ENCODE assay signal across 20 cellular contexts in genomic region chr2:61900246-61900645, GRCh38. TPM values are rescaled to one million over a fixed set of nuclear protein-coding genes. Genes with fewer than 3 reads are reported as not detected.
DNase-seq lines count a peak whose midpoint lies in the region; ATAC-seq, FAIRE-seq and TF ChIP-seq lines count a peak whose summit lies in the region.
"Had no signal": no experiment of that assay in that cellular context is flagged by ENCODE, and none has a peak within 500 bp of the region (broad histone marks: within the 10 kb centered on the region; RNA-seq: fewer than 3 reads in every experiment).

No MANE protein-coding gene starts in this region.

- H3K79me2 ChIP-seq in Loucy (ENCODE audit: insufficient read depth, low read length) (no peaks in the 10 kb centered on the region), GM23248 (ENCODE audit: insufficient read depth) (peaks cover 6% of the 10 kb centered on the region; the same call in 1 of the 2 replicates)

- H3K9me2 ChIP-seq in Loucy (replicated peaks; ENCODE audit: low read depth, low read length) (no peaks in the 10 kb centered on the region), GM23248 (ENCODE audit: insufficient read depth) (no peaks in the 10 kb centered on the region)

- H3K4me2 ChIP-seq in Loucy (ENCODE audit: low read depth, low read length, poor library complexity, severe bottlenecking) (no peak overlapping the region), GM23248 (ENCODE audit: unreplicated experiment) (no peak overlapping the region)
- H3K4me2 ChIP-seq: BLaER1 had no signal

- 65% methylated on average over 2 of the region's 2 CpGs for WGBS in esophagus muscularis mucosa
- 69 to 77% methylated on average over 2 of the region's 2 CpGs for WGBS in GM23248 (ENCODE audit: low coverage in 1 of 2, low lambda C conversion rate in 2 of 2, missing lambda C conversion rate in 2 of 2), 2 experiments

- no peaks in the 10 kb centered on the region for H3K9me3 Mint-ChIP-seq in activated CD4-positive, alpha-beta T cell treated with anti-CD3 and anti-CD28 coated beads, Interleukin-2, amount 10 ng/mL, durations not matched to agents 7 days and 5 days
- H3K9me3 Mint-ChIP-seq: CD14-positive monocyte; CD4-positive, alpha-beta memory T cell; H9; IgD-negative memory B cell had no signal

- H3K9ac ChIP-seq in Loucy (ENCODE audit: low read depth, low read length, poor library complexity, severe bottlenecking) = no peak overlapping the region
- no peak overlapping the region for H3K9ac ChIP-seq in GM23248
- H3K9ac ChIP-seq: BLaER1 had no signal

- no peak for DNase-seq in H54 (ENCODE audit: insufficient read length, low spot score)
- peak; percentile 85 for DNase-seq in amniotic epithelial cell (ENCODE audit: low read depth)
- DNase-seq in esophagus muscularis mucosa (ENCODE audit: extremely low spot score) = peak; percentile 8
- no peak for DNase-seq in activated CD4-positive, alpha-beta T cell treated with anti-CD3 and anti-CD28 coated beads, Interleukin-2, amount 10 ng/mL, durations not matched to agents 7 days and 5 days
- no peak for DNase-seq in GM23248
- DNase-seq in iPS-NIHi7 (ENCODE audit: extremely low spot score) = no peak
- DNase-seq: 8988T; CD4-positive, alpha-beta memory T cell; DMS153; DMS79; GDM1; GOT3; H9 had no signal

- H3F3A ChIP-seq in Loucy (ENCODE audit: low read depth) = no peaks in the 10 kb centered on the region
- no peaks in the 10 kb centered on the region for H3F3A ChIP-seq in GM23248 (ENCODE audit: insufficient read depth)

- H4K20me1 ChIP-seq in Loucy (ENCODE audit: insufficient read depth, low read length, poor library complexity, severe bottlenecking) = no peaks in the 10 kb centered on the region
- H4K20me1 ChIP-seq in GM23248 (ENCODE audit: insufficient read depth) = no peaks in the 10 kb centered on the region
- H4K20me1 ChIP-seq: BLaER1 had no signal

- in situ Hi-C loops in GM23248 (cut with MboI) = no loop called here

- H2AFZ ChIP-seq in Loucy (ENCODE audit: low read length) (peak overlapping the region; percentile 70), GM23248 (no peak overlapping the region)

- POLR2A ChIA-PET in activated CD4-positive, alpha-beta T cell treated with anti-CD3 and anti-CD28 coated beads, Interleukin-2, amount 10 ng/mL, durations not matched to agents 7 days and 5 days (lab: Charles Lee) = no interaction called here

- TF ChIP-seq POLR2A in H54 (IDR thresholded peaks at IDR 0.05; ENCODE audit: low read depth, low read length) (no peak), esophagus muscularis mucosa (IDR thresholded peaks at IDR 0.05; ENCODE audit: low read depth) (no peak)

- CTCF ChIA-PET in activated CD4-positive, alpha-beta T cell treated with anti-CD3 and anti-CD28 coated beads, Interleukin-2, amount 10 ng/mL, durations not matched to agents 7 days and 5 days (lab: Charles Lee) = no interaction called here

- H3K4me1 ChIP-seq in Loucy (ENCODE audit: insufficient read depth, low read length, poor library complexity, severe bottlenecking) (peaks cover 4% of the 10 kb centered on the region), esophagus muscularis mucosa (peaks cover 0 to 7% (median 5%) of the 10 kb centered on the region in 4 donors), GM23248 (ENCODE audit: insufficient read depth) (no peaks in the 10 kb centered on the region)

- no peak for TF ChIP-seq EP300 in esophagus muscularis mucosa (IDR thresholded peaks at IDR 0.05)

- no peaks in the 10 kb centered on the region for H3K36me3 ChIP-seq in Loucy (ENCODE audit: insufficient read depth, low read length)
- no peaks in the 10 kb centered on the region for H3K36me3 ChIP-seq in esophagus muscularis mucosa
- H3K36me3 ChIP-seq in GM23248 (ENCODE audit: low read depth) = no peaks in the 10 kb centered on the region
- H3K36me3 ChIP-seq: BLaER1 had no signal

- H3K27me3 ChIP-seq in Loucy (ENCODE audit: insufficient read depth, low read length, poor library complexity, severe bottlenecking) (no peaks in the 10 kb centered on the region), esophagus muscularis mucosa (no peaks in the 10 kb centered on the region), GM23248 (replicated peaks; ENCODE audit: insufficient read depth) (no peaks in the 10 kb centered on the region)
- H3K27me3 ChIP-seq: BLaER1 had no signal

- H3K4me3 ChIP-seq in Loucy (ENCODE audit: low read length, poor library complexity, severe bottlenecking) = no peak overlapping the region
- H3K4me3 ChIP-seq in esophagus muscularis mucosa = no peak overlapping the region
- no peak overlapping the region for H3K4me3 ChIP-seq in GM23248
- H3K4me3 ChIP-seq: BLaER1 had no signal

- intact Hi-C loops in esophagus muscularis mucosa (cut with DNase I) = no loop called here

- H3K27ac ChIP-seq in esophagus muscularis mucosa (replicated peaks in 1 of 4) (no peak overlapping the region), GM23248 (no peak overlapping the region)
- H3K27ac ChIP-seq: BLaER1, HL-60 had no signal

- H3K36me3 Mint-ChIP-seq in activated CD4-positive, alpha-beta T cell treated with anti-CD3 and anti-CD28 coated beads, Interleukin-2, amount 10 ng/mL, durations not matched to agents 7 days and 5 days (ENCODE audit: low read depth) = no peaks in the 10 kb centered on the region
- H3K36me3 Mint-ChIP-seq: CD14-positive monocyte; CD4-positive, alpha-beta memory T cell; IgD-negative memory B cell had no signal

- no peak overlapping the region for H3K27ac Mint-ChIP-seq in activated CD4-positive, alpha-beta T cell treated with anti-CD3 and anti-CD28 coated beads, Interleukin-2, amount 10 ng/mL, durations not matched to agents 7 days and 5 days
- H3K27ac Mint-ChIP-seq: CD14-positive monocyte, H9 had no signal

- H3K27me3 Mint-ChIP-seq in activated CD4-positive, alpha-beta T cell treated with anti-CD3 and anti-CD28 coated beads, Interleukin-2, amount 10 ng/mL, durations not matched to agents 7 days and 5 days = no peaks in the 10 kb centered on the region
- H3K27me3 Mint-ChIP-seq: CD4-positive, alpha-beta memory T cell; IgD-negative memory B cell had no signal

- TF ChIP-seq CTCF in Loucy (conservative IDR thresholded peaks at IDR 0.05; ENCODE audit: low read length) (no peak), esophagus muscularis mucosa (IDR thresholded peaks at IDR 0.05) (no peak)

- no peak overlapping the region for H3K4me3 Mint-ChIP-seq in activated CD4-positive, alpha-beta T cell treated with anti-CD3 and anti-CD28 coated beads, Interleukin-2, amount 10 ng/mL, durations not matched to agents 7 days and 5 days
- H3K4me3 Mint-ChIP-seq: CD14-positive monocyte; CD4-positive, alpha-beta memory T cell; H9 had no signal

- H3K9me3 ChIP-seq in Loucy (ENCODE audit: insufficient read depth, low read depth, low read length) (no peaks in the 10 kb centered on the region), esophagus muscularis mucosa (no peaks in the 10 kb centered on the region), GM23248 (ENCODE audit: low read depth) (no peaks in the 10 kb centered on the region)
- H3K9me3 ChIP-seq: BLaER1 had no signal

- H3K4me1 Mint-ChIP-seq in activated CD4-positive, alpha-beta T cell treated with anti-CD3 and anti-CD28 coated beads, Interleukin-2, amount 10 ng/mL, durations not matched to agents 7 days and 5 days = peaks cover 7% of the 10 kb centered on the region

- no peak for ATAC-seq in HG03442 (IDR thresholded peaks at IDR 0.05; ENCODE audit: unreplicated experiment)

- peak; percentile 45 for FAIRE-seq in H54 (lab: Jason Lieb, UNC)
- FAIRE-seq: GM12892 had no signal

RNA-seq across cellular contexts. Expression of gene COMMD1, which starts 5.2 kb away (rescaled TPM):
- 10 to 100 TPM; 25.1 to 42.4 (median 37.2) TPM for total RNA-seq in esophagus muscularis mucosa
- total RNA-seq in activated CD4-positive, alpha-beta T cell treated with anti-CD3 and anti-CD28 coated beads, Interleukin-2, amount 10 ng/mL, durations not matched to agents 7 days and 5 days = 10 to 100 TPM; 29.1 to 30.6 TPM
- total RNA-seq in GM23248 (2014; rRNA removed; shearing (Covaris generic)) = 37.4 and 40.5 TPM in 2 replicates
- polyA plus RNA-seq in GM23248 (2016; fragmentation: Nextera tagmentation; extraction: Ambion mirVana) = 71.9 and 74.2 TPM in 2 replicates

RNA-seq across cellular contexts. Expression of gene CCT4, which starts 11.8 kb away (rescaled TPM):
- 10 to 100 TPM; 74.4 to 86.8 (median 79.5) TPM for total RNA-seq in esophagus muscularis mucosa
- total RNA-seq in activated CD4-positive, alpha-beta T cell treated with anti-CD3 and anti-CD28 coated beads, Interleukin-2, amount 10 ng/mL, durations not matched to agents 7 days and 5 days = 100 to 1,000 TPM; 136 to 138 TPM
- 126 and 129 TPM in 2 replicates for total RNA-seq in GM23248 (2014; rRNA removed; shearing (Covaris generic))
- polyA plus RNA-seq in GM23248 (2016; fragmentation: Nextera tagmentation; extraction: Ambion mirVana) = 122 and 124 TPM in 2 replicates

RNA-seq across cellular contexts. Expression of gene FAM161A, which starts 46.4 kb away (rescaled TPM):
- 1 to 10 TPM in 3 of 4 donors, under 1 TPM in 1; 0.83 to 1.7 (median 1.3) TPM for total RNA-seq in esophagus muscularis mucosa
- 1 to 10 TPM; 4.0 to 4.4 TPM for total RNA-seq in activated CD4-positive, alpha-beta T cell treated with anti-CD3 and anti-CD28 coated beads, Interleukin-2, amount 10 ng/mL, durations not matched to agents 7 days and 5 days
- 0.25 and 0.76 TPM in 2 replicates for total RNA-seq in GM23248 (2014; rRNA removed; shearing (Covaris generic))
- 1.4 and 1.8 TPM in 2 replicates for polyA plus RNA-seq in GM23248 (2016; fragmentation: Nextera tagmentation; extraction: Ambion mirVana)

Comparison
In these comparisons a context has a peak if more than half of its experiments do, and no peak if none do; other contexts are left out.
1. DNase-seq: peak in amniotic epithelial cell (single experiment) and esophagus muscularis mucosa (single experiment); none in H54 (single experiment), activated CD4-positive, alpha-beta T cell treated with anti-CD3 and anti-CD28 coated beads, Interleukin-2, amount 10 ng/mL, durations not matched to agents 7 days and 5 days (single experiment), GM23248 (single experiment) and iPS-NIHi7 (single experiment).